ENCODE assay signal across 19 cellular contexts in genomic region chr16:11402745-11403533, GRCh38.
"Had no signal": no experiment of that assay in that cellular context is flagged by ENCODE, and none has a peak within 500 bp of the region (broad histone marks: within the 10 kb centered on the region; RNA-seq: fewer than 3 reads in every experiment).

No MANE protein-coding gene starts in this region.

- H3K4me3 ChIP-seq: colonic mucosa, tibial artery had no signal

- H3K4me1 Mint-ChIP-seq: activated T-helper 17 cell treated with anti-CD3 and anti-CD28 coated beads, Interleukin-2, amount 50 U/mL, for 72 hours; memory B cell had no signal

- H3K27ac ChIP-seq: brain microvascular endothelial cell, colonic mucosa, foreskin keratinocyte, tibial artery had no signal

- DNase-seq: activated CD4-positive, alpha-beta T cell treated with anti-CD3 and anti-CD28 coated beads for 4 hours; activated CD8-positive, alpha-beta T cell treated with anti-CD3 and anti-CD28 coated beads for 36 hours; activated naive CD4-positive, alpha-beta T cell treated with Interleukin-2 at 50 U/mL for 16 hours; activated naive CD8-positive, alpha-beta T cell treated with anti-CD3 and anti-CD28 coated beads, Interleukin-2, amount 50 U/mL, for 24 hours; activated T-cell treated with anti-CD3 and anti-CD28 coated beads, Interleukin-2, amount 50 U/mL, for 1 hour; brain microvascular endothelial cell; central memory CD4-positive, alpha-beta T cell; colonic mucosa; foreskin keratinocyte; naive thymus-derived CD4-positive, alpha-beta T cell; stimulated activated CD4-positive, alpha-beta T cell treated with anti-CD3 and anti-CD28 coated beads, Interleukin-12 subunit alpha, Interleukin-12 subunit beta, amount 100 ng/mL, for 4 hours; stimulated activated CD4-positive, alpha-beta T cell treated with anti-CD3 and anti-CD28 coated beads, Interleukin-1b, Interleukin-23, amount 100 ng/mL, for 48 hours; stimulated activated CD8-positive, alpha-beta memory T cell treated with anti-CD3 and anti-CD28 coated beads, Interleukin-4, amount 100 ng/mL, for 48 hours; stimulated activated naive CD8-positive, alpha-beta T cell treated with anti-CD3 and anti-CD28 coated beads, Interleukin-15, Interleukin-2, amounts not matched to agents 100 U/mL and 50 U/mL, for 24 hours; tibial artery had no signal

- H3K4me1 ChIP-seq: colonic mucosa, foreskin keratinocyte, tibial artery had no signal

- H3K36me3 Mint-ChIP-seq: memory B cell; naive thymus-derived CD4-positive, alpha-beta T cell had no signal

- H3K27me3 Mint-ChIP-seq: activated CD8-positive, alpha-beta T cell treated with anti-CD3 and anti-CD28 coated beads for 36 hours; activated naive CD8-positive, alpha-beta T cell treated with anti-CD3 and anti-CD28 coated beads, Interleukin-2, amount 50 U/mL, for 24 hours; activated T-helper 17 cell treated with anti-CD3 and anti-CD28 coated beads, Interleukin-2, amount 50 U/mL, for 72 hours; naive thymus-derived CD4-positive, alpha-beta T cell had no signal

- H3K36me3 ChIP-seq: brain microvascular endothelial cell, colonic mucosa, tibial artery had no signal

- H3K9me3 ChIP-seq: colonic mucosa, tibial artery had no signal

- FAIRE-seq: keratinocyte, TTC549 had no signal

- ATAC-seq: activated CD8-positive, alpha-beta T cell treated with anti-CD3 and anti-CD28 coated beads for 36 hours; activated naive CD8-positive, alpha-beta T cell treated with anti-CD3 and anti-CD28 coated beads, Interleukin-2, amount 50 U/mL, for 24 hours; activated T-helper 17 cell treated with anti-CD3 and anti-CD28 coated beads, Interleukin-2, amount 50 U/mL, for 72 hours; foreskin keratinocyte; naive thymus-derived CD4-positive, alpha-beta T cell; stimulated activated naive CD8-positive, alpha-beta T cell treated with anti-CD3 and anti-CD28 coated beads, Interleukin-15, Interleukin-2, amounts not matched to agents 100 U/mL and 50 U/mL, for 24 hours had no signal

- H3K27me3 ChIP-seq: brain microvascular endothelial cell, colonic mucosa, tibial artery had no signal

- H3K9me3 Mint-ChIP-seq: activated CD8-positive, alpha-beta T cell treated with anti-CD3 and anti-CD28 coated beads for 36 hours; activated naive CD8-positive, alpha-beta T cell treated with anti-CD3 and anti-CD28 coated beads, Interleukin-2, amount 50 U/mL, for 24 hours; activated T-helper 17 cell treated with anti-CD3 and anti-CD28 coated beads, Interleukin-2, amount 50 U/mL, for 72 hours; memory B cell; naive thymus-derived CD4-positive, alpha-beta T cell had no signal

- H3K27ac Mint-ChIP-seq: activated CD8-positive, alpha-beta T cell treated with anti-CD3 and anti-CD28 coated beads for 36 hours; activated naive CD8-positive, alpha-beta T cell treated with anti-CD3 and anti-CD28 coated beads, Interleukin-2, amount 50 U/mL, for 24 hours; memory B cell had no signal

- H3K4me3 Mint-ChIP-seq: activated CD8-positive, alpha-beta T cell treated with anti-CD3 and anti-CD28 coated beads for 36 hours; activated naive CD8-positive, alpha-beta T cell treated with anti-CD3 and anti-CD28 coated beads, Interleukin-2, amount 50 U/mL, for 24 hours; activated T-helper 17 cell treated with anti-CD3 and anti-CD28 coated beads, Interleukin-2, amount 50 U/mL, for 72 hours; memory B cell; naive thymus-derived CD4-positive, alpha-beta T cell had no signal
